Comparison of ENCODE assay signal across 1 cellular context in the genomic region with DNA sequence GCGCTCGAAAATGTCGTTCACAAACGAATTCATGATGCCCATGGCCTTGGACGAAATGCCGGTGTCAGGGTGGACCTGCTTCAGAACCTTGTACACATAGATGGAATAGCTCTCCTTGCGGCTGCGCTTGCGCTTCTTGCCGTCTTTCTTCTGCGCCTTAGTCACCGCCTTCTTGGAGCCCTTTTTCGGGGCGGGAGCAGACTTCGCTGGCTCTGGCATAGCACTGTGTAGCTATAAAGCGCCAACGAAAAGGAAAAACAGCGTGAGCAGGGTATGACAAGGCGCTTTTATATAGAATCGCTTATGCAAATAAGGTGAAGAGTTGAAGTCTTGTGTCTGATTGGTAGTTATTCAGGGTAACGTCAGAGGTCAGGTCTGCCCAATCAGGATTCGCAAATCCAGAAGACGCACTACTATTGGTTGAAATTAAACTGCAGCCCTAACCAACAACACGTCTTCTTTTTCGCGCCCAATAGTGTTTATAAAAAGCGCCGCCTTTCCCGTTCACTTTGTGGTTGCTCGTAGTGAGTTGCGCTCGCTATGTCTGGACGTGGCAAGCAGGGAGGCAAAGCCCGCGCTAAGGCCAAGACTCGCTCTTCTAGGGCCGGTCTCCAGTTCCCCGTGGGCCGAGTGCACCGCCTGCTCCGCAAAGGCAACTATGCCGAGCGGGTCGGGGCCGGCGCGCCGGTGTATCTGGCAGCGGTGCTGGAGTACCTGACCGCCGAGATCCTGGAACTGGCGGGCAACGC.
TF ChIP-seq lines count a peak whose summit lies in the region.

No MANE protein-coding gene starts in this region.

TF ChIP-seq in WTC11, 78 proteins besides CTCF, POLR2A, EP300 and RAD21 (continued from another document):
- TF ChIP-seq NFYB (CRISPR knock-in tag; conservative IDR thresholded peaks at IDR 0.05; ENCODE audit: low read depth) (peak; percentile 87), ELF4 (CRISPR knock-in tag; IDR thresholded peaks at IDR 0.05; ENCODE audit: low read depth) (no peak), FOXP1 (CRISPR knock-in tag; IDR thresholded peaks at IDR 0.05; ENCODE audit: borderline replicate concordance) (peak; percentile 75), JUN (CRISPR knock-in tag; IDR thresholded peaks at IDR 0.05) (0 out of 2 replicates have a peak, but pooled peaks have one; percentile 66), TP53 (CRISPR knock-in tag; IDR thresholded peaks at IDR 0.05) (no peak), ZBTB21 (CRISPR knock-in tag; IDR thresholded peaks at IDR 0.05; ENCODE audit: borderline replicate concordance) (no peak), ZNF138 (CRISPR knock-in tag; conservative IDR thresholded peaks at IDR 0.05) (no peak), CBFB (CRISPR knock-in tag; IDR thresholded peaks at IDR 0.05; ENCODE audit: low read depth) (no peak), HMGA2 (CRISPR knock-in tag; IDR thresholded peaks at IDR 0.05) (no peak), TEAD4 (CRISPR knock-in tag; IDR thresholded peaks at IDR 0.05) (no peak), GTF2I (CRISPR knock-in tag; conservative IDR thresholded peaks at IDR 0.05) (no peak), ZNF232 (CRISPR knock-in tag; IDR thresholded peaks at IDR 0.05) (no peak), SOX15 (CRISPR knock-in tag; IDR thresholded peaks at IDR 0.05) (no peak), NR3C1 (CRISPR knock-in tag; conservative IDR thresholded peaks at IDR 0.05; ENCODE audit: low read depth) (no peak), ZNF671 (CRISPR knock-in tag; IDR thresholded peaks at IDR 0.05) (0 out of 2 replicates have a peak, but pooled peaks have one; percentile 15), JAZF1 (CRISPR knock-in tag; IDR thresholded peaks at IDR 0.05) (no peak), NFATC4 (CRISPR knock-in tag; IDR thresholded peaks at IDR 0.05) (0 out of 2 replicates have a peak, but pooled peaks have one; percentile 43), SP1 (CRISPR knock-in tag; conservative IDR thresholded peaks at IDR 0.05) (peak; percentile 64), EMX1 (CRISPR knock-in tag; IDR thresholded peaks at IDR 0.05) (no peak), ZNF396 (CRISPR knock-in tag; IDR thresholded peaks at IDR 0.05; ENCODE audit: borderline replicate concordance) (no peak), TEAD1 (CRISPR knock-in tag; IDR thresholded peaks at IDR 0.05) (peak; percentile 67), NR2C2 (CRISPR knock-in tag; IDR thresholded peaks at IDR 0.05) (0 out of 2 replicates have a peak, but pooled peaks have one; percentile 45)
- TF ChIP-seq, protein P1, sequence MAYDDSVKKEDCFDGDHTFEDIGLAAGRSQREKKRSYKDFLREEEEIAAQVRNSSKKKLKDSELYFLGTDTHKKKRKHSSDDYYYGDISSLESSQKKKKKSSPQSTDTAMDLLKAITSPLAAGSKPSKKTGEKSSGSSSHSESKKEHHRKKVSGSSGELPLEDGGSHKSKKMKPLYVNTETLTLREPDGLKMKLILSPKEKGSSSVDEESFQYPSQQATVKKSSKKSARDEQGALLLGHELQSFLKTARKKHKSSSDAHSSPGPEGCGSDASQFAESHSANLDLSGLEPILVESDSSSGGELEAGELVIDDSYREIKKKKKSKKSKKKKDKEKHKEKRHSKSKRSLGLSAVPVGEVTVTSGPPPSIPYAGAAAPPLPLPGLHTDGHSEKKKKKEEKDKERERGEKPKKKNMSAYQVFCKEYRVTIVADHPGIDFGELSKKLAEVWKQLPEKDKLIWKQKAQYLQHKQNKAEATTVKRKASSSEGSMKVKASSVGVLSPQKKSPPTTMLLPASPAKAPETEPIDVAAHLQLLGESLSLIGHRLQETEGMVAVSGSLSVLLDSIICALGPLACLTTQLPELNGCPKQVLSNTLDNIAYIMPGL (CRISPR knock-in tag; IDR thresholded peaks at IDR 0.05): peak; percentile 6; the same call in 1 of the 2 replicates
- TF ChIP-seq, protein P2, sequence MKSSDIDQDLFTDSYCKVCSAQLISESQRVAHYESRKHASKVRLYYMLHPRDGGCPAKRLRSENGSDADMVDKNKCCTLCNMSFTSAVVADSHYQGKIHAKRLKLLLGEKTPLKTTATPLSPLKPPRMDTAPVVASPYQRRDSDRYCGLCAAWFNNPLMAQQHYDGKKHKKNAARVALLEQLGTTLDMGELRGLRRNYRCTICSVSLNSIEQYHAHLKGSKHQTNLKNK (CRISPR knock-in tag; IDR thresholded peaks at IDR 0.05): no peak
- TF ChIP-seq, protein P3, sequence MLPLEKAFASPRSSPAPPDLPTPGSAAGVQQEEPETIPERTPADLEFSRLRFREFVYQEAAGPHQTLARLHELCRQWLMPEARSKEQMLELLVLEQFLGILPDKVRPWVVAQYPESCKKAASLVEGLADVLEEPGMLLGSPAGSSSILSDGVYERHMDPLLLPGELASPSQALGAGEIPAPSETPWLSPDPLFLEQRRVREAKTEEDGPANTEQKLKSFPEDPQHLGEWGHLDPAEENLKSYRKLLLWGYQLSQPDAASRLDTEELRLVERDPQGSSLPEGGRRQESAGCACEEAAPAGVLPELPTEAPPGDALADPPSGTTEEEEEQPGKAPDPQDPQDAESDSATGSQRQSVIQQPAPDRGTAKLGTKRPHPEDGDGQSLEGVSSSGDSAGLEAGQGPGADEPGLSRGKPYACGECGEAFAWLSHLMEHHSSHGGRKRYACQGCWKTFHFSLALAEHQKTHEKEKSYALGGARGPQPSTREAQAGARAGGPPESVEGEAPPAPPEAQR (CRISPR knock-in tag; IDR thresholded peaks at IDR 0.05): no peak
- TF ChIP-seq, protein P4, sequence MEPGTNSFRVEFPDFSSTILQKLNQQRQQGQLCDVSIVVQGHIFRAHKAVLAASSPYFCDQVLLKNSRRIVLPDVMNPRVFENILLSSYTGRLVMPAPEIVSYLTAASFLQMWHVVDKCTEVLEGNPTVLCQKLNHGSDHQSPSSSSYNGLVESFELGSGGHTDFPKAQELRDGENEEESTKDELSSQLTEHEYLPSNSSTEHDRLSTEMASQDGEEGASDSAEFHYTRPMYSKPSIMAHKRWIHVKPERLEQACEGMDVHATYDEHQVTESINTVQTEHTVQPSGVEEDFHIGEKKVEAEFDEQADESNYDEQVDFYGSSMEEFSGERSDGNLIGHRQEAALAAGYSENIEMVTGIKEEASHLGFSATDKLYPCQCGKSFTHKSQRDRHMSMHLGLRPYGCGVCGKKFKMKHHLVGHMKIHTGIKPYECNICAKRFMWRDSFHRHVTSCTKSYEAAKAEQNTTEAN (CRISPR knock-in tag; IDR thresholded peaks at IDR 0.05): peak; percentile 83; the same call in 1 of the 2 replicates
- TF ChIP-seq, protein P5, sequence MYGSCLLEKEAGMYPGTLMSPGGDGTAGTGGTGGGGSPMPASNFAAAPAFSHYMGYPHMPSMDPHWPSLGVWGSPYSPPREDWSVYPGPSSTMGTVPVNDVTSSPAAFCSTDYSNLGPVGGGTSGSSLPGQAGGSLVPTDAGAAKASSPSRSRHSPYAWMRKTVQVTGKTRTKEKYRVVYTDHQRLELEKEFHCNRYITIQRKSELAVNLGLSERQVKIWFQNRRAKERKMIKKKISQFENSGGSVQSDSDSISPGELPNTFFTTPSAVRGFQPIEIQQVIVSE (CRISPR knock-in tag; IDR thresholded peaks at IDR 0.05; ENCODE audit: borderline replicate concordance): no peak
- TF ChIP-seq, protein P6, sequence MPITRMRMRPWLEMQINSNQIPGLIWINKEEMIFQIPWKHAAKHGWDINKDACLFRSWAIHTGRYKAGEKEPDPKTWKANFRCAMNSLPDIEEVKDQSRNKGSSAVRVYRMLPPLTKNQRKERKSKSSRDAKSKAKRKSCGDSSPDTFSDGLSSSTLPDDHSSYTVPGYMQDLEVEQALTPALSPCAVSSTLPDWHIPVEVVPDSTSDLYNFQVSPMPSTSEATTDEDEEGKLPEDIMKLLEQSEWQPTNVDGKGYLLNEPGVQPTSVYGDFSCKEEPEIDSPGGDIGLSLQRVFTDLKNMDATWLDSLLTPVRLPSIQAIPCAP (CRISPR knock-in tag; IDR thresholded peaks at IDR 0.05): no peak
- TF ChIP-seq, protein P7, sequence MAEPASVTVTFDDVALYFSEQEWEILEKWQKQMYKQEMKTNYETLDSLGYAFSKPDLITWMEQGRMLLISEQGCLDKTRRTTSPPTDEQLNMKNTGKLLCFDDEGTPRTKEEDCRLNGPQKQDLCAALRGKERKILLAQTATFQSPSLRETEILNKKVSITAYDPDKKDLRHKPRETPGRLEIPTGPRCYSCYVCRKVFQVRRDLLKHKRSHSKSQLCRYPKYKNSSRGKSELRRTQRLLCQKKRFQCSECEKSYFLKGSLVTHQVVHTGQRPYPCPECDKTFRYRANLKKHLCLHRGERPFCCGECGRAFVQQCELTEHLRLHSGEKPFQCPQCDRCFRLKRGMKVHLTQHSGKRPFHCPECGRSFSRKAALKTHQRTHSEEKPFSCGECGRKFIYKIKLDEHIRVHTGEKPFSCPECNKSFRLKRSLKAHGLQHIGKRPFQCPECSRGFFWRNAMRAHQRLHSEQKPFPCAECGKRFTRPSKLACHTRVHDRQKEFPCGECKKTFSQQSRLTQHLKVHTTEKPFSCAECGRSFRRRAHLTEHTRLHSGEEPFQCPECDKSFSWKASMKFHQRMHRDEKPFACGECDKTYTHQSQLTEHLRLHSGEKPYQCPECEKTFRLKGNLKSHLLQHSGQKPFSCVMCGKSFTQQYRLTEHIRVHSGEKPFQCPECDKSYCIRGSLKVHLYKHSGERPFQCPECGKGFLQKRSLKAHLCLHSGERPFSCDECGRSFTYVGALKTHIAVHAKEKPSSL (CRISPR knock-in tag; conservative IDR thresholded peaks at IDR 0.05): peak; percentile 49; the same call in 1 of the 2 replicates
- TF ChIP-seq, protein P8, sequence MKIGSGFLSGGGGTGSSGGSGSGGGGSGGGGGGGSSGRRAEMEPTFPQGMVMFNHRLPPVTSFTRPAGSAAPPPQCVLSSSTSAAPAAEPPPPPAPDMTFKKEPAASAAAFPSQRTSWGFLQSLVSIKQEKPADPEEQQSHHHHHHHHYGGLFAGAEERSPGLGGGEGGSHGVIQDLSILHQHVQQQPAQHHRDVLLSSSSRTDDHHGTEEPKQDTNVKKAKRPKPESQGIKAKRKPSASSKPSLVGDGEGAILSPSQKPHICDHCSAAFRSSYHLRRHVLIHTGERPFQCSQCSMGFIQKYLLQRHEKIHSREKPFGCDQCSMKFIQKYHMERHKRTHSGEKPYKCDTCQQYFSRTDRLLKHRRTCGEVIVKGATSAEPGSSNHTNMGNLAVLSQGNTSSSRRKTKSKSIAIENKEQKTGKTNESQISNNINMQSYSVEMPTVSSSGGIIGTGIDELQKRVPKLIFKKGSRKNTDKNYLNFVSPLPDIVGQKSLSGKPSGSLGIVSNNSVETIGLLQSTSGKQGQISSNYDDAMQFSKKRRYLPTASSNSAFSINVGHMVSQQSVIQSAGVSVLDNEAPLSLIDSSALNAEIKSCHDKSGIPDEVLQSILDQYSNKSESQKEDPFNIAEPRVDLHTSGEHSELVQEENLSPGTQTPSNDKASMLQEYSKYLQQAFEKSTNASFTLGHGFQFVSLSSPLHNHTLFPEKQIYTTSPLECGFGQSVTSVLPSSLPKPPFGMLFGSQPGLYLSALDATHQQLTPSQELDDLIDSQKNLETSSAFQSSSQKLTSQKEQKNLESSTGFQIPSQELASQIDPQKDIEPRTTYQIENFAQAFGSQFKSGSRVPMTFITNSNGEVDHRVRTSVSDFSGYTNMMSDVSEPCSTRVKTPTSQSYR (CRISPR knock-in tag; IDR thresholded peaks at IDR 0.05): peak; percentile 85; the same call in 1 of the 2 replicates
- TF ChIP-seq, protein P9, sequence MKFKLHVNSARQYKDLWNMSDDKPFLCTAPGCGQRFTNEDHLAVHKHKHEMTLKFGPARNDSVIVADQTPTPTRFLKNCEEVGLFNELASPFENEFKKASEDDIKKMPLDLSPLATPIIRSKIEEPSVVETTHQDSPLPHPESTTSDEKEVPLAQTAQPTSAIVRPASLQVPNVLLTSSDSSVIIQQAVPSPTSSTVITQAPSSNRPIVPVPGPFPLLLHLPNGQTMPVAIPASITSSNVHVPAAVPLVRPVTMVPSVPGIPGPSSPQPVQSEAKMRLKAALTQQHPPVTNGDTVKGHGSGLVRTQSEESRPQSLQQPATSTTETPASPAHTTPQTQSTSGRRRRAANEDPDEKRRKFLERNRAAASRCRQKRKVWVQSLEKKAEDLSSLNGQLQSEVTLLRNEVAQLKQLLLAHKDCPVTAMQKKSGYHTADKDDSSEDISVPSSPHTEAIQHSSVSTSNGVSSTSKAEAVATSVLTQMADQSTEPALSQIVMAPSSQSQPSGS (CRISPR knock-in tag; IDR thresholded peaks at IDR 0.05; ENCODE audit: borderline replicate concordance, low read depth): no peak
- TF ChIP-seq, protein P10, sequence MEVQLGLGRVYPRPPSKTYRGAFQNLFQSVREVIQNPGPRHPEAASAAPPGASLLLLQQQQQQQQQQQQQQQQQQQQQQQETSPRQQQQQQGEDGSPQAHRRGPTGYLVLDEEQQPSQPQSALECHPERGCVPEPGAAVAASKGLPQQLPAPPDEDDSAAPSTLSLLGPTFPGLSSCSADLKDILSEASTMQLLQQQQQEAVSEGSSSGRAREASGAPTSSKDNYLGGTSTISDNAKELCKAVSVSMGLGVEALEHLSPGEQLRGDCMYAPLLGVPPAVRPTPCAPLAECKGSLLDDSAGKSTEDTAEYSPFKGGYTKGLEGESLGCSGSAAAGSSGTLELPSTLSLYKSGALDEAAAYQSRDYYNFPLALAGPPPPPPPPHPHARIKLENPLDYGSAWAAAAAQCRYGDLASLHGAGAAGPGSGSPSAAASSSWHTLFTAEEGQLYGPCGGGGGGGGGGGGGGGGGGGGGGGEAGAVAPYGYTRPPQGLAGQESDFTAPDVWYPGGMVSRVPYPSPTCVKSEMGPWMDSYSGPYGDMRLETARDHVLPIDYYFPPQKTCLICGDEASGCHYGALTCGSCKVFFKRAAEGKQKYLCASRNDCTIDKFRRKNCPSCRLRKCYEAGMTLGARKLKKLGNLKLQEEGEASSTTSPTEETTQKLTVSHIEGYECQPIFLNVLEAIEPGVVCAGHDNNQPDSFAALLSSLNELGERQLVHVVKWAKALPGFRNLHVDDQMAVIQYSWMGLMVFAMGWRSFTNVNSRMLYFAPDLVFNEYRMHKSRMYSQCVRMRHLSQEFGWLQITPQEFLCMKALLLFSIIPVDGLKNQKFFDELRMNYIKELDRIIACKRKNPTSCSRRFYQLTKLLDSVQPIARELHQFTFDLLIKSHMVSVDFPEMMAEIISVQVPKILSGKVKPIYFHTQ (CRISPR knock-in tag; IDR thresholded peaks at IDR 0.05): no peak
- TF ChIP-seq, protein P11, sequence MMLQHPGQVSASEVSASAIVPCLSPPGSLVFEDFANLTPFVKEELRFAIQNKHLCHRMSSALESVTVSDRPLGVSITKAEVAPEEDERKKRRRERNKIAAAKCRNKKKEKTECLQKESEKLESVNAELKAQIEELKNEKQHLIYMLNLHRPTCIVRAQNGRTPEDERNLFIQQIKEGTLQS (CRISPR knock-in tag; conservative IDR thresholded peaks at IDR 0.05): no peak
- TF ChIP-seq, protein P12, sequence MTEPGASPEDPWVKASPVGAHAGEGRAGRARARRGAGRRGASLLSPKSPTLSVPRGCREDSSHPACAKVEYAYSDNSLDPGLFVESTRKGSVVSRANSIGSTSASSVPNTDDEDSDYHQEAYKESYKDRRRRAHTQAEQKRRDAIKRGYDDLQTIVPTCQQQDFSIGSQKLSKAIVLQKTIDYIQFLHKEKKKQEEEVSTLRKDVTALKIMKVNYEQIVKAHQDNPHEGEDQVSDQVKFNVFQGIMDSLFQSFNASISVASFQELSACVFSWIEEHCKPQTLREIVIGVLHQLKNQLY (CRISPR knock-in tag; IDR thresholded peaks at IDR 0.05): no peak
- TF ChIP-seq, protein P13, sequence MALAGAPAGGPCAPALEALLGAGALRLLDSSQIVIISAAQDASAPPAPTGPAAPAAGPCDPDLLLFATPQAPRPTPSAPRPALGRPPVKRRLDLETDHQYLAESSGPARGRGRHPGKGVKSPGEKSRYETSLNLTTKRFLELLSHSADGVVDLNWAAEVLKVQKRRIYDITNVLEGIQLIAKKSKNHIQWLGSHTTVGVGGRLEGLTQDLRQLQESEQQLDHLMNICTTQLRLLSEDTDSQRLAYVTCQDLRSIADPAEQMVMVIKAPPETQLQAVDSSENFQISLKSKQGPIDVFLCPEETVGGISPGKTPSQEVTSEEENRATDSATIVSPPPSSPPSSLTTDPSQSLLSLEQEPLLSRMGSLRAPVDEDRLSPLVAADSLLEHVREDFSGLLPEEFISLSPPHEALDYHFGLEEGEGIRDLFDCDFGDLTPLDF (CRISPR knock-in tag; IDR thresholded peaks at IDR 0.05): 0 out of 2 replicates have a peak, but pooled peaks have one; percentile 49
TF ChIP-seq in WTC11: peak in this region for 32.
